Comparison of ENCODE assay signal across 21 cellular contexts in genomic region chr2:206610451-206610850, GRCh38. TPM values are rescaled to one million over a fixed set of nuclear protein-coding genes. Genes with fewer than 3 reads are reported as not detected.
DNase-seq lines count a peak whose midpoint lies in the region; ATAC-seq, FAIRE-seq and TF ChIP-seq lines count a peak whose summit lies in the region.
"Had no signal": no experiment of that assay in that cellular context is flagged by ENCODE, and none has a peak within 500 bp of the region (broad histone marks: within the 10 kb centered on the region; RNA-seq: fewer than 3 reads in every experiment).

No MANE protein-coding gene starts in this region.

- no peaks in the 10 kb centered on the region for H3K9me3 ChIP-seq in PC-3 (ENCODE audit: low read length)
- H3K9me3 ChIP-seq: A549; BLaER1 treated with 17β-estradiol and CSF1 and Interleukin-3, amounts not matched to agents 10 nM and 100 nM; Caco-2 had no signal

- no peak for TF ChIP-seq CTCF in PC-3 (conservative IDR thresholded peaks at IDR 0.05; ENCODE audit: low read depth, low read length)

- peaks cover 45% of the 10 kb centered on the region for H3K4me1 ChIP-seq in PC-3 (ENCODE audit: insufficient read depth, low read length)

- no peak overlapping the region for H2AFZ ChIP-seq in PC-3 (ENCODE audit: low read length)

- H3K27ac Mint-ChIP-seq in activated CD8-positive, alpha-beta T cell treated with anti-CD3 and anti-CD28 coated beads, Interleukin-2, amount 10 ng/mL, durations not matched to agents 7 days and 5 days, result no peak overlapping the region
- H3K27ac Mint-ChIP-seq: B cell; CD4-positive, alpha-beta T cell; CD8-positive, alpha-beta T cell had no signal

- H3K36me3 ChIP-seq in PC-3 (ENCODE audit: low read depth, low read length), result no peaks in the 10 kb centered on the region
- H3K36me3 ChIP-seq: BLaER1 treated with 17β-estradiol and CSF1 and Interleukin-3, amounts not matched to agents 10 nM and 100 nM had no signal

- intact Hi-C loops in PC-3 (cut with micrococcal nuclease), result loop anchor here (2.0 to 10.0 kb wide), 2 partner anchors 52 to 554 kb away; partner anchors contain the start of gene KLF7

- DNase-seq in H54 (ENCODE audit: insufficient read length, low spot score) (no peak), PC-3 (no peak), left lobe of liver (ENCODE audit: low spot score) (no peak), NCI-H2081 treated with DMSO at 0.1 percent for 48 hours (lab: John Stamatoyannopoulos, UW) (no peak)
- DNase-seq in activated CD8-positive, alpha-beta T cell treated with anti-CD3 and anti-CD28 coated beads, Interleukin-2, amount 10 ng/mL, durations not matched to agents 7 days and 5 days, result no peak
- DNase-seq: AML-193; Caco-2; Calu3; CD4-positive, alpha-beta T cell; CD8-positive, alpha-beta T cell; DMS79 treated with DMSO at 0.1 percent for 48 hours; GF-D8 had no signal

- no peak for ATAC-seq in PC-3
- ATAC-seq in left lobe of liver, result peak; percentile 54
- no peak for ATAC-seq in activated CD8-positive, alpha-beta T cell treated with anti-CD3 and anti-CD28 coated beads, Interleukin-2, amount 10 ng/mL, durations not matched to agents 7 days and 5 days
- ATAC-seq: A549; CD8-positive, alpha-beta T cell had no signal

- H3K27me3 Mint-ChIP-seq in activated CD8-positive, alpha-beta T cell treated with anti-CD3 and anti-CD28 coated beads, Interleukin-2, amount 10 ng/mL, durations not matched to agents 7 days and 5 days (ENCODE audit: low read depth), result peaks cover 3% of the 10 kb centered on the region
- H3K27me3 Mint-ChIP-seq: B cell; CD4-positive, alpha-beta T cell had no signal

- no peak overlapping the region for H3K4me3 ChIP-seq in PC-3 (ENCODE audit: low read length)
- H3K4me3 ChIP-seq: A549; BLaER1 treated with 17β-estradiol and CSF1 and Interleukin-3, amounts not matched to agents 10 nM and 100 nM had no signal

- POLR2A ChIA-PET in PC-3 (lab: Charles Lee; ENCODE audit: unreplicated experiment), result no interaction called here
- POLR2A ChIA-PET in activated CD8-positive, alpha-beta T cell treated with anti-CD3 and anti-CD28 coated beads, Interleukin-2, amount 10 ng/mL, durations not matched to agents 7 days and 5 days (lab: Charles Lee), result no interaction called here

- FAIRE-seq in H54 (lab: Jason Lieb, UNC), result peak; percentile 11
- FAIRE-seq: A549, D721Med, G401.6, GM19239 had no signal

- H3K9ac ChIP-seq in PC-3 (ENCODE audit: low read length), result 0 out of 2 replicates have a peak overlapping the region, but pooled peaks have one; percentile 7
- H3K9ac ChIP-seq: BLaER1 treated with 17β-estradiol and CSF1 and Interleukin-3, amounts not matched to agents 10 nM and 100 nM had no signal

- H3K79me2 ChIP-seq in PC-3 (ENCODE audit: low read length), result no peaks in the 10 kb centered on the region

- H3K4me3 Mint-ChIP-seq in activated CD8-positive, alpha-beta T cell treated with anti-CD3 and anti-CD28 coated beads, Interleukin-2, amount 10 ng/mL, durations not matched to agents 7 days and 5 days, result no peak overlapping the region
- H3K4me3 Mint-ChIP-seq: B cell; CD4-positive, alpha-beta T cell; CD8-positive, alpha-beta T cell had no signal

- no peaks in the 10 kb centered on the region for H3K36me3 Mint-ChIP-seq in activated CD8-positive, alpha-beta T cell treated with anti-CD3 and anti-CD28 coated beads, Interleukin-2, amount 10 ng/mL, durations not matched to agents 7 days and 5 days (ENCODE audit: low read depth)
- H3K36me3 Mint-ChIP-seq: CD8-positive, alpha-beta T cell had no signal

- H3K4me1 Mint-ChIP-seq in activated CD8-positive, alpha-beta T cell treated with anti-CD3 and anti-CD28 coated beads, Interleukin-2, amount 10 ng/mL, durations not matched to agents 7 days and 5 days (ENCODE audit: low read depth), result peaks cover 6% of the 10 kb centered on the region
- H3K4me1 Mint-ChIP-seq: B cell had no signal

- peak overlapping the region; percentile 88 for H3K27ac ChIP-seq in PC-3 (ENCODE audit: low read length)
- H3K27ac ChIP-seq: 22Rv1; A549; BLaER1 treated with 17β-estradiol and CSF1 and Interleukin-3, amounts not matched to agents 10 nM and 100 nM; C4-2B had no signal

- no peaks in the 10 kb centered on the region for H4K20me1 ChIP-seq in PC-3 (ENCODE audit: low read length)
- H4K20me1 ChIP-seq: BLaER1 treated with 17β-estradiol and CSF1 and Interleukin-3, amounts not matched to agents 10 nM and 100 nM had no signal

- peaks cover under 1% of the 10 kb centered on the region for H3F3A ChIP-seq in PC-3 (ENCODE audit: low read length, unreplicated experiment)

- no peak for TF ChIP-seq POLR2A in H54 (IDR thresholded peaks at IDR 0.05; ENCODE audit: low read depth, low read length)

- no peaks in the 10 kb centered on the region for H3K9me2 ChIP-seq in PC-3 (replicated peaks; ENCODE audit: low read length)

- H3K9me3 Mint-ChIP-seq in activated CD8-positive, alpha-beta T cell treated with anti-CD3 and anti-CD28 coated beads, Interleukin-2, amount 10 ng/mL, durations not matched to agents 7 days and 5 days (ENCODE audit: insufficient read depth), result no peaks in the 10 kb centered on the region
- H3K9me3 Mint-ChIP-seq: CD4-positive, alpha-beta T cell; CD8-positive, alpha-beta T cell had no signal

- H3K4me2 ChIP-seq in PC-3 (ENCODE audit: low read length), result peak overlapping the region; percentile 79
- H3K4me2 ChIP-seq: A549 had no signal

- H3K27me3 ChIP-seq in PC-3 (ENCODE audit: low read length), result no peaks in the 10 kb centered on the region
- H3K27me3 ChIP-seq: BLaER1 treated with 17β-estradiol and CSF1 and Interleukin-3, amounts not matched to agents 10 nM and 100 nM had no signal

- CTCF ChIA-PET in PC-3 (lab: Charles Lee), result no interaction called here
- CTCF ChIA-PET in activated CD8-positive, alpha-beta T cell treated with anti-CD3 and anti-CD28 coated beads, Interleukin-2, amount 10 ng/mL, durations not matched to agents 7 days and 5 days (lab: Charles Lee), result no interaction called here

- BruUV-seq in PC-3 (replicated peaks; lab: Mats Ljungman, UMichigan), result no TSS peak

RNA-seq across cellular contexts. Expression of gene FAM237A, which starts 31.8 kb away (rescaled TPM):
- not detected in 2 replicates for total RNA-seq in PC-3 (2014; rRNA removed)
- total RNA-seq in left lobe of liver, result not detected
- total RNA-seq in activated CD8-positive, alpha-beta T cell treated with anti-CD3 and anti-CD28 coated beads, Interleukin-2, amount 10 ng/mL, durations not matched to agents 7 days and 5 days, result not detected
- total RNA-seq: A172; B cell; Caco-2; Calu3; CD4-positive, alpha-beta T cell; CD8-positive, alpha-beta T cell had no signal
